In genomic region chr2:119252186-119253113, GRCh38 we compare ENCODE assay signal across 1 cellular context.
TF ChIP-seq lines count a peak whose summit lies in the region.

No MANE protein-coding gene starts in this region.

TF ChIP-seq in SK-N-SH treated with all-trans-retinoic acid at 6 μM for 48 hours, 23 proteins besides CTCF, POLR2A, EP300 and RAD21 (continued from another document):
- no peak for TF ChIP-seq POU6F1 (CRISPR knock-in tag; IDR thresholded peaks at IDR 0.05; ENCODE audit: borderline replicate concordance, low read depth)
